17 cellular contexts compared by ENCODE assay signal in genomic region chr20:39082686-39083085, GRCh38.
"Had no signal": no experiment of that assay in that cellular context is flagged by ENCODE, and none has a peak within 500 bp of the region (broad histone marks: within the 10 kb centered on the region; RNA-seq: fewer than 3 reads in every experiment).

No MANE protein-coding gene starts in this region.

- H3K4me1 ChIP-seq: esophagus muscularis mucosa, foreskin keratinocyte, gastroesophageal sphincter, heart right ventricle, left lung, lower lobe of right lung had no signal

- H3K4me3 ChIP-seq: coronary artery, dorsolateral prefrontal cortex, esophagus muscularis mucosa, gastroesophageal sphincter, heart right ventricle, left lung, lower lobe of right lung had no signal

- H3K9me3 ChIP-seq: esophagus muscularis mucosa, left lung, lower lobe of right lung had no signal

- ATAC-seq: foreskin keratinocyte, gastroesophageal sphincter, left cardiac atrium, left lung, left ventricle myocardium superior, lower lobe of right lung had no signal

- DNase-seq: dermis blood vessel endothelial cell; dorsolateral prefrontal cortex; effector CD4-positive, alpha-beta T cell; effector memory CD4-positive, alpha-beta T cell; foreskin keratinocyte; head of caudate nucleus; heart right ventricle; hippocampal formation; left cardiac atrium; left lung; left ventricle myocardium superior; lower lobe of right lung; mesendoderm; midbrain had no signal

- H3K36me3 ChIP-seq: esophagus muscularis mucosa, gastroesophageal sphincter, heart right ventricle, left lung, lower lobe of right lung had no signal

- H3K27ac ChIP-seq: coronary artery, dorsolateral prefrontal cortex, esophagus muscularis mucosa, foreskin keratinocyte, gastroesophageal sphincter, heart right ventricle, left lung, lower lobe of right lung had no signal
